Comparison of ENCODE assay signal across 16 cellular contexts in the genomic region with DNA sequence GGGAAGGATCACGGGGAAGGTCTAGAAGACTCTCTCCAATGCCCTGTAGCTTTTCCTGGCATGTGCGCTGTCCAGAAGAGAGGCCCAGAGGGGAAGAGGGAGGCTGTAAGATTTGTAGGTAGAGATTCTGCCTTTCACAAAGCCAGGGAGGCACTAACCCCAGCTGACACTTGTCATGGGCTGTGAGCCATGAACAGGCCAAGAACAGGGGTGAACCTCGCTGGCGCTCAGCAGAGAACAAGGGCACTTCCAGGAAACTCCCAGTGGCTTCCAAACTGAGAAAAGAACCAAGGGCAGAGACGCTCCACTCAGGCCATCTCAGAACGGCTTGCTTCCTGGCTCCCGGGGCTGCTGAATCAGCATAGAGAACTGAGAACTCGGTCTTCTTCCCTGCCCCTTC.
DNase-seq lines count a peak whose midpoint lies in the region; ATAC-seq and TF ChIP-seq lines count a peak whose summit lies in the region.
"Had no signal": no experiment of that assay in that cellular context is flagged by ENCODE, and none has a peak within 500 bp of the region (broad histone marks: within the 10 kb centered on the region; RNA-seq: fewer than 3 reads in every experiment).

No MANE protein-coding gene starts in this region.

- DNase-seq in coronary artery (ENCODE audit: low spot score) (no peak), left ventricle myocardium superior (peak; percentile 42), transverse colon (no peak), OCI-M1 (lab: John Stamatoyannopoulos, UW) (no peak)
- DNase-seq: activated CD4-positive, alpha-beta T cell treated with anti-CD3 and anti-CD28 coated beads, Interleukin-2, amount 10 ng/mL, durations not matched to agents 24 days and 14 days; activated CD8-positive, alpha-beta memory T cell treated with anti-CD3 and anti-CD28 coated beads, Interleukin-2, amount 50 U/mL, for 4 hours; activated gamma-delta T cell; amygdala; DND-41; NCI-H1417 treated with DMSO at 0.1 percent for 48 hours; stimulated activated CD4-positive, alpha-beta T cell treated with anti-CD3 and anti-CD28 coated beads, Interleukin-12 subunit alpha, Interleukin-12 subunit beta, amount 100 ng/mL, for 4 hours; upper lobe of left lung had no signal

- TF ChIP-seq POLR2A in transverse colon (IDR thresholded peaks at IDR 0.05), result no peak

- in situ Hi-C loops in transverse colon (cut with MboI; ENCODE audit: low pct_ligation_motif_present in 1 of 4, low pct_unique_long_range_greater_than_20kb in 1 of 4, low sequenced_read_pairs in 3 of 4), result no loop called here

- no peak for TF ChIP-seq EP300 in transverse colon (IDR thresholded peaks at IDR 0.05; ENCODE audit: low read depth)

- H3K4me1 ChIP-seq in rectal smooth muscle tissue (ENCODE audit: control insufficient read depth, insufficient read depth, low read length), result peaks cover 25% of the 10 kb centered on the region
- H3K4me1 ChIP-seq in transverse colon, result peaks cover 0 to 23% (median 3%) of the 10 kb centered on the region in 4 donors

- no peaks in the 10 kb centered on the region for H3K9me3 ChIP-seq in transverse colon
- H3K9me3 ChIP-seq: upper lobe of left lung had no signal

- intact Hi-C loops in left ventricle myocardium superior (cut with micrococcal nuclease) (no loop called here), transverse colon (cut with DNase I; ENCODE audit: low total_unique reads) (no loop called here)

- H3K36me3 ChIP-seq in rectal smooth muscle tissue (ENCODE audit: control insufficient read depth, insufficient read depth, low read length) (no peaks in the 10 kb centered on the region), transverse colon (no peaks in the 10 kb centered on the region)
- H3K36me3 ChIP-seq: upper lobe of left lung had no signal

- WGBS in transverse colon (ENCODE audit: low coverage in 1 of 2), 2 donors, result 50 to 73% methylated on average over 2 to 8 of the region's 8 CpGs

- peak; percentile 48 for ATAC-seq in left ventricle myocardium superior
- ATAC-seq in esophagus mucosa, result no peak
- ATAC-seq in HG02642 (IDR thresholded peaks at IDR 0.05; ENCODE audit: poor library complexity, unreplicated experiment), result no peak
- ATAC-seq: SK-N-SH treated with all-trans-retinoic acid at 6 μM for 48 hours had no signal

- no peak overlapping the region for H3K4me3 ChIP-seq in coronary artery
- H3K4me3 ChIP-seq in rectal smooth muscle tissue (ENCODE audit: low read length), result no peak overlapping the region
- H3K4me3 ChIP-seq in transverse colon, result no peak overlapping the region
- H3K4me3 ChIP-seq: upper lobe of left lung had no signal

- TF ChIP-seq CTCF in coronary artery (IDR thresholded peaks at IDR 0.05) (no peak), transverse colon (IDR thresholded peaks at IDR 0.05) (no peak)

- no peaks in the 10 kb centered on the region for H3K27me3 ChIP-seq in rectal smooth muscle tissue (ENCODE audit: control insufficient read depth, insufficient read depth, low read length)
- no peaks in the 10 kb centered on the region for H3K27me3 ChIP-seq in transverse colon
- H3K27me3 ChIP-seq: upper lobe of left lung had no signal

- H3K27ac ChIP-seq in coronary artery (peak overlapping the region; percentile 7 to 29), rectal smooth muscle tissue (ENCODE audit: low read depth, low read length) (peak overlapping the region; percentile 33), transverse colon (peak overlapping the region; percentile 45 to 63 (median 60))
- H3K27ac ChIP-seq: upper lobe of left lung had no signal

- no peak overlapping the region for H3K9ac ChIP-seq in rectal smooth muscle tissue (ENCODE audit: low read length)
